10 cellular contexts compared by ENCODE assay signal in genomic region chr3:53842436-53843194, GRCh38. TPM values are rescaled to one million over a fixed set of nuclear protein-coding genes. Genes with fewer than 3 reads are reported as not detected.
A peak's percentile ranks its signal among the peaks of the same experiment; 100 is the strongest.
DNase-seq lines count a peak whose midpoint lies in the region; ATAC-seq and TF ChIP-seq lines count a peak whose summit lies in the region.
"Had no signal": no experiment of that assay in that cellular context is flagged by ENCODE, and none has a peak within 500 bp of the region (broad histone marks: within the 10 kb centered on the region; RNA-seq: fewer than 3 reads in every experiment).

No MANE protein-coding gene starts in this region.

- H3K9me3 ChIP-seq in right atrium auricular region, result no peaks in the 10 kb centered on the region

- peak; percentile 30 for ATAC-seq in Right ventricle myocardium inferior
- ATAC-seq in activated T-cell treated with anti-CD3 and anti-CD28 coated beads, Interleukin-2, amount 50 U/mL, for 4 hours, result no peak
- ATAC-seq in activated CD8-positive, alpha-beta T cell treated with anti-CD3 and anti-CD28 coated beads for 36 hours, result no peak
- no peak for ATAC-seq in GM19035 (IDR thresholded peaks at IDR 0.05; ENCODE audit: unreplicated experiment)
- ATAC-seq: CD8-positive, alpha-beta T cell; SK-N-SH treated with all-trans-retinoic acid at 6 μM for 48 hours had no signal

- H3K27ac Mint-ChIP-seq in activated CD8-positive, alpha-beta T cell treated with anti-CD3 and anti-CD28 coated beads for 36 hours, result no peak overlapping the region
- H3K27ac Mint-ChIP-seq: CD8-positive, alpha-beta T cell had no signal

- in situ Hi-C loops in T47D (cut with HindIII; ENCODE audit: low pct_unique_long_range_greater_than_20kb, low sequenced_read_pairs), result no loop called here

- no peaks in the 10 kb centered on the region for H3K27me3 ChIP-seq in right atrium auricular region

- peaks cover 43% of the 10 kb centered on the region for H3K27me3 Mint-ChIP-seq in activated T-cell treated with anti-CD3 and anti-CD28 coated beads, Interleukin-2, amount 50 U/mL, for 4 hours (ENCODE audit: low read depth)
- H3K27me3 Mint-ChIP-seq in activated CD8-positive, alpha-beta T cell treated with anti-CD3 and anti-CD28 coated beads for 36 hours, result peaks cover 30% of the 10 kb centered on the region

- H3K4me1 Mint-ChIP-seq in activated T-cell treated with anti-CD3 and anti-CD28 coated beads, Interleukin-2, amount 50 U/mL, for 4 hours (ENCODE audit: low read depth), result peaks cover 9% of the 10 kb centered on the region
- H3K4me1 Mint-ChIP-seq in activated CD8-positive, alpha-beta T cell treated with anti-CD3 and anti-CD28 coated beads for 36 hours (ENCODE audit: low read depth), result no peaks in the 10 kb centered on the region

- H3K36me3 ChIP-seq in right atrium auricular region, result no peaks in the 10 kb centered on the region

- CTCF ChIA-PET in activated CD8-positive, alpha-beta T cell treated with anti-CD3 and anti-CD28 coated beads for 36 hours (lab: Charles Lee), result no interaction called here

- DNase-seq in Right ventricle myocardium inferior (ENCODE audit: missing footprints), result no peak
- DNase-seq in right atrium auricular region (ENCODE audit: low spot score), result no peak
- DNase-seq in T47D (ENCODE audit: low read depth in 1 of 2, low spot score in 1 of 2), result peak; percentile 19 to 86
- peak; percentile 57 for DNase-seq in kidney glomerular epithelial cell (lab: John Stamatoyannopoulos, UW)
- DNase-seq in activated T-cell treated with anti-CD3 and anti-CD28 coated beads, Interleukin-2, amount 50 U/mL, for 4 hours, result no peak
- DNase-seq in activated CD8-positive, alpha-beta T cell treated with anti-CD3 and anti-CD28 coated beads for 36 hours, result no peak
- DNase-seq in activated CD4-positive, alpha-beta T cell treated with anti-CD3 and anti-CD28 coated beads for 1 hour, result no peak
- DNase-seq: CD8-positive, alpha-beta T cell had no signal

- H3K9me3 Mint-ChIP-seq in activated T-cell treated with anti-CD3 and anti-CD28 coated beads, Interleukin-2, amount 50 U/mL, for 4 hours, result no peaks in the 10 kb centered on the region
- no peaks in the 10 kb centered on the region for H3K9me3 Mint-ChIP-seq in activated CD8-positive, alpha-beta T cell treated with anti-CD3 and anti-CD28 coated beads for 36 hours
- H3K9me3 Mint-ChIP-seq: CD8-positive, alpha-beta T cell had no signal

- TF ChIP-seq CTCF in right atrium auricular region (IDR thresholded peaks at IDR 0.05), result peak in 1 of 2 donors; percentile 37
- no peak for TF ChIP-seq CTCF in activated CD8-positive, alpha-beta T cell treated with anti-CD3 and anti-CD28 coated beads for 36 hours (IDR thresholded peaks at IDR 0.05)

- intact Hi-C loops in Right ventricle myocardium inferior (cut with DNase I), result loop anchor here (5.0 kb wide), 1 partner anchor 125 kb away; no protein-coding TSS in a partner anchor
- intact Hi-C loops in activated CD8-positive, alpha-beta T cell treated with anti-CD3 and anti-CD28 coated beads for 36 hours (cut with micrococcal nuclease), result no loop called here

- POLR2A ChIA-PET in activated CD8-positive, alpha-beta T cell treated with anti-CD3 and anti-CD28 coated beads for 36 hours (lab: Charles Lee), result no interaction called here

- peak overlapping the region in 1 of 2 donors; percentile 7 for H3K27ac ChIP-seq in right atrium auricular region

- no peaks in the 10 kb centered on the region for H3K36me3 Mint-ChIP-seq in activated T-cell treated with anti-CD3 and anti-CD28 coated beads, Interleukin-2, amount 50 U/mL, for 4 hours (ENCODE audit: insufficient read depth)
- H3K36me3 Mint-ChIP-seq in activated CD8-positive, alpha-beta T cell treated with anti-CD3 and anti-CD28 coated beads for 36 hours (ENCODE audit: low read depth), result no peaks in the 10 kb centered on the region
- H3K36me3 Mint-ChIP-seq: CD8-positive, alpha-beta T cell had no signal

- H3K4me3 ChIP-seq in right atrium auricular region, result no peak overlapping the region

- H3K4me1 ChIP-seq in right atrium auricular region, result peaks cover 0 to 29% of the 10 kb centered on the region in 2 donors

- no peak overlapping the region for H3K4me3 Mint-ChIP-seq in activated T-cell treated with anti-CD3 and anti-CD28 coated beads, Interleukin-2, amount 50 U/mL, for 4 hours
- no peak overlapping the region for H3K4me3 Mint-ChIP-seq in activated CD8-positive, alpha-beta T cell treated with anti-CD3 and anti-CD28 coated beads for 36 hours
- H3K4me3 Mint-ChIP-seq: CD8-positive, alpha-beta T cell had no signal

RNA-seq across cellular contexts. Expression of gene CHDH, which starts 3.6 kb away (rescaled TPM):
- 11.0 TPM for total RNA-seq in Right ventricle myocardium inferior
- total RNA-seq in right atrium auricular region, result 1 to 10 TPM; 2.2 to 10.0 TPM
- under 1 TPM; 0.38 to 0.69 (median 0.46) TPM for total RNA-seq in activated T-cell treated with anti-CD3 and anti-CD28 coated beads, Interleukin-2, amount 50 U/mL, for 4 hours
- under 1 TPM; 0.02 to 0.22 TPM for total RNA-seq in activated CD8-positive, alpha-beta T cell treated with anti-CD3 and anti-CD28 coated beads for 36 hours
- total RNA-seq: CD8-positive, alpha-beta T cell had no signal

RNA-seq across cellular contexts. Expression of gene IL17RB, which starts 3.8 kb away (rescaled TPM):
- total RNA-seq in Right ventricle myocardium inferior (3.2 TPM), right atrium auricular region (1 to 10 TPM in 1 of 2 donors, under 1 TPM in 1; 0.83 to 1.1 TPM)
- 1 to 10 TPM in 1 of 3 donors, under 1 TPM in 2; 0.53 to 1.3 (median 0.73) TPM for total RNA-seq in activated T-cell treated with anti-CD3 and anti-CD28 coated beads, Interleukin-2, amount 50 U/mL, for 4 hours
- not detected for total RNA-seq in activated CD8-positive, alpha-beta T cell treated with anti-CD3 and anti-CD28 coated beads for 36 hours
- total RNA-seq: CD8-positive, alpha-beta T cell had no signal

RNA-seq across cellular contexts. Expression of gene ACTR8, which starts 39.3 kb away (rescaled TPM):
- total RNA-seq in Right ventricle myocardium inferior (33.7 TPM), right atrium auricular region (10 to 100 TPM; 23.7 to 24.3 TPM)
- 10 to 100 TPM; 28.1 to 36.3 (median 36.2) TPM for total RNA-seq in activated T-cell treated with anti-CD3 and anti-CD28 coated beads, Interleukin-2, amount 50 U/mL, for 4 hours
- total RNA-seq in activated CD8-positive, alpha-beta T cell treated with anti-CD3 and anti-CD28 coated beads for 36 hours, result 10 to 100 TPM; 28.5 to 33.5 TPM

RNA-seq across cellular contexts. Expression of gene SELENOK, which starts 49.0 kb away (rescaled TPM):
- total RNA-seq in Right ventricle myocardium inferior, result 112 TPM
- total RNA-seq in right atrium auricular region, result 10 to 100 TPM; 67.9 to 77.0 TPM
- 10 to 100 TPM; 65.0 to 81.9 (median 68.6) TPM for total RNA-seq in activated T-cell treated with anti-CD3 and anti-CD28 coated beads, Interleukin-2, amount 50 U/mL, for 4 hours
- 10 to 100 TPM; 32.1 to 35.8 TPM for total RNA-seq in activated CD8-positive, alpha-beta T cell treated with anti-CD3 and anti-CD28 coated beads for 36 hours

Comparison
In these comparisons a context has a peak if more than half of its experiments do, and no peak if none do; other contexts are left out.
1. DNase-seq: peak in T47D (2 of 2) and kidney glomerular epithelial cell (single experiment); none in Right ventricle myocardium inferior (single experiment), right atrium auricular region (single experiment), activated T-cell treated with anti-CD3 and anti-CD28 coated beads, Interleukin-2, amount 50 U/mL, for 4 hours (single experiment), activated CD8-positive, alpha-beta T cell treated with anti-CD3 and anti-CD28 coated beads for 36 hours (single experiment) and activated CD4-positive, alpha-beta T cell treated with anti-CD3 and anti-CD28 coated beads for 1 hour (single experiment).